Comparison of ENCODE assay signal across 35 cellular contexts in genomic region chr3:193645806-193646205, GRCh38.
"Had no signal": no experiment of that assay in that cellular context is flagged by ENCODE, and none has a peak within 500 bp of the region (broad histone marks: within the 10 kb centered on the region; RNA-seq: fewer than 3 reads in every experiment).

No MANE protein-coding gene starts in this region.

- DNase-seq: activated B cell treated with CpG ODN at 0.5 μM for 24 hours; activated CD4-positive, alpha-beta memory T cell treated with anti-CD3 and anti-CD28 coated beads for 36 hours; activated CD4-positive, alpha-beta T cell treated with anti-CD3 and anti-CD28 coated beads for 4 hours; activated CD4-positive, alpha-beta T cell treated with anti-CD3 and anti-CD28 coated beads, Interleukin-2, amount 10 ng/mL, durations not matched to agents 24 days and 14 days; activated CD4-positive, alpha-beta T cell treated with anti-CD3 and anti-CD28 coated beads, Interleukin-2, amount 50 U/mL, for 1 hour; activated CD4-positive, alpha-beta T cell treated with anti-CD3 and anti-CD28 coated beads, Interleukin-2, amount 50 U/mL, for 4 hours; activated CD4-positive, CD25-positive, alpha-beta regulatory T cell treated with anti-CD3 and anti-CD28 coated beads, Interleukin-2, amount 50 U/mL, for 72 hours; activated CD8-positive, alpha-beta memory T cell treated with anti-CD3 and anti-CD28 coated beads, Interleukin-2, amount 50 U/mL, for 4 hours; activated CD8-positive, alpha-beta T cell treated with anti-CD3 and anti-CD28 coated beads for 36 hours; activated effector memory CD4-positive, alpha-beta T cell treated with anti-CD3 and anti-CD28 coated beads, Interleukin-2, amount 50 U/mL, for 16 hours; activated gamma-delta T cell treated with Interleukin-2 at 50 U/mL for 16 hours; activated naive CD4-positive, alpha-beta T cell; activated naive CD4-positive, alpha-beta T cell treated with anti-CD3 and anti-CD28 coated beads for 36 hours; activated naive CD4-positive, alpha-beta T cell treated with anti-CD3 and anti-CD28 coated beads, Interleukin-2, amount 50 U/mL, for 16 hours; activated naive CD8-positive, alpha-beta T cell treated with anti-CD3 and anti-CD28 coated beads for 36 hours; activated T-cell treated with anti-CD3 and anti-CD28 coated beads for 4 hours; activated T-cell treated with anti-CD3 and anti-CD28 coated beads, Interleukin-2, amount 50 U/mL, for 1 hour; activated T-cell treated with anti-CD3 and anti-CD28 coated beads, Interleukin-2, amount 50 U/mL, for 4 hours; activated T-cell treated with anti-CD3 and anti-CD28 coated beads, Interleukin-2, amount 50 U/mL, for 72 hours; adrenal gland; amniotic stem cell; aorta; body of pancreas; brain microvascular endothelial cell; caudate nucleus; T-cell; T-helper 2 cell; T-helper 9 cell had no signal

- H3K27me3 ChIP-seq: adrenal gland, body of pancreas, brain microvascular endothelial cell, breast epithelium had no signal

- H3K9me3 Mint-ChIP-seq: activated B cell treated with CpG ODN at 0.5 μM for 24 hours; activated CD4-positive, alpha-beta memory T cell treated with anti-CD3 and anti-CD28 coated beads for 36 hours; activated CD4-positive, alpha-beta T cell treated with anti-CD3 and anti-CD28 coated beads, Interleukin-2, amount 10 ng/mL, durations not matched to agents 24 days and 14 days; activated CD8-positive, alpha-beta T cell treated with anti-CD3 and anti-CD28 coated beads for 36 hours; activated naive CD4-positive, alpha-beta T cell treated with anti-CD3 and anti-CD28 coated beads for 36 hours; activated naive CD4-positive, alpha-beta T cell treated with anti-CD3 and anti-CD28 coated beads, Interleukin-2, amount 50 U/mL, for 72 hours; activated naive CD8-positive, alpha-beta T cell treated with anti-CD3 and anti-CD28 coated beads for 36 hours; activated T-cell treated with anti-CD3 and anti-CD28 coated beads, Interleukin-2, amount 50 U/mL, for 4 hours; activated T-cell treated with anti-CD3 and anti-CD28 coated beads, Interleukin-2, amount 50 U/mL, for 72 hours; activated T-helper 1 cell treated with anti-CD3 and anti-CD28 coated beads, Interleukin-12 subunit alpha, Interleukin-12 subunit beta, Interleukin-2, Interleukin-4 antibody, amounts not matched to agents 30 ng/mL and 10 ng/mL and 1 ng/mL, durations not matched to agents 14 hours and 24 hours and 36 hours; activated T-helper 17 cell treated with anti-CD3 and anti-CD28 coated beads, Interleukin-2, amount 50 U/mL, for 72 hours; central memory CD8-positive, alpha-beta T cell; T-cell; T-helper 2 cell treated with Interferon-gamma antibody and Interleukin-4, amounts not matched to agents 5 μg/mL and 100 μg/mL, for 36 hours had no signal

- H3K36me3 ChIP-seq: breast epithelium had no signal

- H3K9me3 ChIP-seq: adrenal gland, body of pancreas, breast epithelium had no signal

- H3K4me3 Mint-ChIP-seq: activated B cell treated with CpG ODN at 0.5 μM for 24 hours; activated CD4-positive, alpha-beta memory T cell treated with anti-CD3 and anti-CD28 coated beads for 36 hours; activated CD4-positive, alpha-beta T cell treated with anti-CD3 and anti-CD28 coated beads, Interleukin-2, amount 10 ng/mL, durations not matched to agents 24 days and 14 days; activated CD8-positive, alpha-beta T cell treated with anti-CD3 and anti-CD28 coated beads for 36 hours; activated naive CD4-positive, alpha-beta T cell treated with anti-CD3 and anti-CD28 coated beads for 36 hours; activated naive CD8-positive, alpha-beta T cell treated with anti-CD3 and anti-CD28 coated beads for 36 hours; activated T-cell treated with anti-CD3 and anti-CD28 coated beads, Interleukin-2, amount 50 U/mL, for 4 hours; activated T-cell treated with anti-CD3 and anti-CD28 coated beads, Interleukin-2, amount 50 U/mL, for 72 hours; activated T-helper 1 cell treated with anti-CD3 and anti-CD28 coated beads, Interleukin-12 subunit alpha, Interleukin-12 subunit beta, Interleukin-2, Interleukin-4 antibody, amounts not matched to agents 30 ng/mL and 10 ng/mL and 1 ng/mL, durations not matched to agents 14 hours and 24 hours and 36 hours; activated T-helper 17 cell treated with anti-CD3 and anti-CD28 coated beads, Interleukin-2, amount 50 U/mL, for 72 hours; central memory CD8-positive, alpha-beta T cell; T-cell; T-helper 2 cell treated with Interferon-gamma antibody and Interleukin-4, amounts not matched to agents 5 μg/mL and 100 μg/mL, for 36 hours had no signal

- H3K4me1 Mint-ChIP-seq: activated B cell treated with CpG ODN at 0.5 μM for 24 hours; activated CD4-positive, alpha-beta T cell treated with anti-CD3 and anti-CD28 coated beads, Interleukin-2, amount 10 ng/mL, durations not matched to agents 24 days and 14 days; activated naive CD8-positive, alpha-beta T cell treated with anti-CD3 and anti-CD28 coated beads for 36 hours; activated T-helper 17 cell treated with anti-CD3 and anti-CD28 coated beads, Interleukin-2, amount 50 U/mL, for 72 hours; central memory CD8-positive, alpha-beta T cell; T-cell had no signal

- H3K27ac ChIP-seq: adrenal gland, body of pancreas, brain microvascular endothelial cell, breast epithelium, VCaP had no signal

- ATAC-seq: activated CD8-positive, alpha-beta T cell treated with anti-CD3 and anti-CD28 coated beads for 36 hours; activated naive CD4-positive, alpha-beta T cell treated with anti-CD3 and anti-CD28 coated beads, Interleukin-2, amount 50 U/mL, for 72 hours; activated T-cell treated with anti-CD3 and anti-CD28 coated beads, Interleukin-2, amount 50 U/mL, for 4 hours; activated T-cell treated with anti-CD3 and anti-CD28 coated beads, Interleukin-2, amount 50 U/mL, for 72 hours; activated T-helper 17 cell treated with anti-CD3 and anti-CD28 coated beads, Interleukin-2, amount 50 U/mL, for 72 hours; body of pancreas; T-cell had no signal

- H3K4me1 ChIP-seq: body of pancreas, breast epithelium had no signal

- H3K27me3 Mint-ChIP-seq: activated B cell treated with CpG ODN at 0.5 μM for 24 hours; activated CD4-positive, alpha-beta memory T cell treated with anti-CD3 and anti-CD28 coated beads for 36 hours; activated CD4-positive, alpha-beta T cell treated with anti-CD3 and anti-CD28 coated beads, Interleukin-2, amount 10 ng/mL, durations not matched to agents 24 days and 14 days; activated CD8-positive, alpha-beta T cell treated with anti-CD3 and anti-CD28 coated beads for 36 hours; activated naive CD8-positive, alpha-beta T cell treated with anti-CD3 and anti-CD28 coated beads for 36 hours; activated T-helper 17 cell treated with anti-CD3 and anti-CD28 coated beads, Interleukin-2, amount 50 U/mL, for 72 hours; central memory CD8-positive, alpha-beta T cell; T-cell had no signal

- H3K4me3 ChIP-seq: adrenal gland, body of pancreas, breast epithelium had no signal

- H3K27ac Mint-ChIP-seq: activated B cell treated with CpG ODN at 0.5 μM for 24 hours; activated CD4-positive, alpha-beta memory T cell treated with anti-CD3 and anti-CD28 coated beads for 36 hours; activated CD4-positive, alpha-beta T cell treated with anti-CD3 and anti-CD28 coated beads, Interleukin-2, amount 10 ng/mL, durations not matched to agents 24 days and 14 days; activated CD8-positive, alpha-beta T cell treated with anti-CD3 and anti-CD28 coated beads for 36 hours; activated naive CD4-positive, alpha-beta T cell treated with anti-CD3 and anti-CD28 coated beads for 36 hours; activated naive CD8-positive, alpha-beta T cell treated with anti-CD3 and anti-CD28 coated beads for 36 hours; activated T-cell treated with anti-CD3 and anti-CD28 coated beads, Interleukin-2, amount 50 U/mL, for 72 hours; activated T-helper 17 cell treated with anti-CD3 and anti-CD28 coated beads, Interleukin-2, amount 50 U/mL, for 72 hours; T-cell; T-helper 2 cell treated with Interferon-gamma antibody and Interleukin-4, amounts not matched to agents 5 μg/mL and 100 μg/mL, for 36 hours had no signal
